In the genomic region with DNA sequence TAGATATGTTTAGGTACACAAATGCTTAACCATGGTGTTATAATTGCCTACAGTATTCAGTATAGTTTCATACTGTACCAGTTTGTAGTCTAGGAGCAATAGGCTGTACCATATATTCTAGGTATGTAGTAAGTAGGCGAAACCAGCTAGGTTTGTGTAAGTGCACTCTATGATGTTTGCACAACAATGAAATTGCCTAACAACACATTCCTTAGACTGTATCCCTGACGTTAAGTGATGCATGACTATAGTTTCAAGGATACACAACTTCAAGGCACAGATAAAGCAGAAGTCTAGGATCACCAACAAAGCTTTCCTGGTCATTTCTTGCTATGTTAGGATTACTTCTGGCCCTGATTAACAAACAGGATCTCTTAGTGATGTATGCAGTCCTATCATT, we compare ENCODE assay signal across 18 cellular contexts.
DNase-seq lines count a peak whose midpoint lies in the region; FAIRE-seq and TF ChIP-seq lines count a peak whose summit lies in the region.
"Had no signal": no experiment of that assay in that cellular context is flagged by ENCODE, and none has a peak within 500 bp of the region (broad histone marks: within the 10 kb centered on the region; RNA-seq: fewer than 3 reads in every experiment).

No MANE protein-coding gene starts in this region.

- no peaks in the 10 kb centered on the region for H3K36me3 Mint-ChIP-seq in nephron (ENCODE audit: low read depth)
- H3K36me3 Mint-ChIP-seq: memory B cell; naive thymus-derived CD8-positive, alpha-beta T cell had no signal

- FAIRE-seq in TTC549 (lab: Jason Lieb, UNC): peak; percentile 99
- FAIRE-seq: endothelial cell of umbilical vein, frontal cortex had no signal

- no peak overlapping the region for H3K4me3 ChIP-seq in fibroblast of villous mesenchyme (ENCODE audit: low read depth, low read length)
- H3K4me3 ChIP-seq: sigmoid colon had no signal

- TF ChIP-seq CTCF in fibroblast of villous mesenchyme (IDR thresholded peaks at IDR 0.05; ENCODE audit: insufficient read depth, low read depth, low read length) (no peak), nephron (IDR thresholded peaks at IDR 0.05; ENCODE audit: unreplicated experiment in 3 of 3) (no peak)

- peak overlapping the region in 2 of 3 experiments; percentile 8 to 26 for H3K27ac Mint-ChIP-seq in nephron
- H3K27ac Mint-ChIP-seq: activated CD8-positive, alpha-beta T cell treated with anti-CD3 and anti-CD28 coated beads, Interleukin-2, amount 10 ng/mL, durations not matched to agents 7 days and 5 days; memory B cell; naive thymus-derived CD8-positive, alpha-beta T cell had no signal

- H3K27me3 Mint-ChIP-seq in nephron (ENCODE audit: low read depth): peaks cover 3% of the 10 kb centered on the region

- no peak overlapping the region for H3K4me3 Mint-ChIP-seq in nephron
- H3K4me3 Mint-ChIP-seq: activated CD8-positive, alpha-beta T cell treated with anti-CD3 and anti-CD28 coated beads, Interleukin-2, amount 10 ng/mL, durations not matched to agents 7 days and 5 days; memory B cell; naive thymus-derived CD8-positive, alpha-beta T cell had no signal

- H3K4me1 Mint-ChIP-seq in nephron: peaks cover 13% of the 10 kb centered on the region
- H3K4me1 Mint-ChIP-seq: memory B cell; naive thymus-derived CD8-positive, alpha-beta T cell had no signal

- DNase-seq in EH (ENCODE audit: low read depth) (peak; percentile 7), fibroblast of villous mesenchyme (ENCODE audit: low read depth) (peak; percentile 32), GDM1 (lab: John Stamatoyannopoulos, UW) (no peak)
- DNase-seq in central memory CD4-positive, alpha-beta T cell: no peak
- no peak for DNase-seq in activated T-cell treated with anti-CD3 and anti-CD28 coated beads, Interleukin-2, amount 50 U/mL, for 48 hours
- DNase-seq: activated CD8-positive, alpha-beta T cell treated with anti-CD3 and anti-CD28 coated beads, Interleukin-2, amount 10 ng/mL, durations not matched to agents 7 days and 5 days; activated naive CD4-positive, alpha-beta T cell; amniotic stem cell; HCEC 1CT; KG1; naive thymus-derived CD8-positive, alpha-beta T cell; NCI-H146; sigmoid colon had no signal

- H3K9me3 Mint-ChIP-seq in nephron: no peaks in the 10 kb centered on the region
- H3K9me3 Mint-ChIP-seq: memory B cell; naive thymus-derived CD8-positive, alpha-beta T cell had no signal

Comparison
In these comparisons a context has a peak if more than half of its experiments do, and no peak if none do; other contexts are left out.
1. DNase-seq: peak in EH (single experiment) and fibroblast of villous mesenchyme (single experiment); none in central memory CD4-positive, alpha-beta T cell (single experiment), GDM1 (single experiment) and activated T-cell treated with anti-CD3 and anti-CD28 coated beads, Interleukin-2, amount 50 U/mL, for 48 hours (0 of 2).